Comparison of ENCODE assay signal across 1 cellular context in the genomic region with DNA sequence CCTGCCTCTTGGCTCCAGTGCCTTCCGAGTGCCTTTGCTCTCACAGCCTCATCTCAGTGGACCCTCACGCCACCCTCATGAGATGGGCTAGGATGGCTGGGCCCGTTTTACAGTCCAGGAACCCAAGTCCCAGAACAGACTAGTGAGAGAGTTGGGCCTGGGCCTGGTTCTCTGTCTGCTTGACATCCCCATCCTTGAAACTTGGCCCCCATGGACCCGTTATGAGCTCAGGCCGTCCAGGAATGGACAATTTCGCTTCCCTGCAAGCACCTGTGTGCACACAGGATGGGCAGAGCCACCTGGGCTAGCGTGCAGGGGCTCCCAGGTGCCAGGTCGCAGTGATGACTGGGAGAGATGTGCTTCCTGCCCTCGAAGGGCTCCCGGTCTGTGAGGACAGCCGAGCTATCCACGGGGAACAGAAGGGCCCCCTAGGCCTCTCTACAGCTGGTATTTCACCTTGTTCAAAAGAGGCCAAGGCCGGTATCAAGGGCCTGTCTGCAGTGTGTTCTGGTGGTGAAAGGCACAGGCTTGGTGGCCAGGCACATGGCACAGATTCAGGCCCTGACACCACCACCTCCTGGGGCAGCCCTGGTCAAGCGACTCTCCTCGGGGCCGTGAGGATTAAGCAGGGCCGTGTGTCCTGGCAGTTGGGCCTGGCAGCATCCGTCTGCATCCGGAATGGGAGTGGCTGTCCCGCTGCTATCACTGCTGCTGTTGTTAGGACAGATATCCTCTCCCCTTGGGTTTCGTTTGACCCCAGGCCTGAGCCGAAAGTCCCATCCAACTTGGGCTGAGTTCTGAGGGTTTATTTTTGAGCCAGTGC.
TF ChIP-seq lines count a peak whose summit lies in the region.

No MANE protein-coding gene starts in this region.

TF ChIP-seq in HCT116, 20 proteins besides CTCF, POLR2A, EP300 and RAD21:
- TF ChIP-seq ELF1 (IDR thresholded peaks at IDR 0.05; ENCODE audit: borderline replicate concordance, low read depth) (no peak), EGR1 (IDR thresholded peaks at IDR 0.05; ENCODE audit: low read depth) (no peak), SP1 (IDR thresholded peaks at IDR 0.05; ENCODE audit: low read depth) (no peak), EZH2phosphoT487 (IDR thresholded peaks at IDR 0.05; ENCODE audit: borderline replicate concordance) (no peak), EZH2 (IDR thresholded peaks at IDR 0.05) (no peak), SRF (IDR thresholded peaks at IDR 0.05; ENCODE audit: low read depth) (no peak), CEBPB (IDR thresholded peaks at IDR 0.05; ENCODE audit: low read depth) (no peak)
- TF ChIP-seq, protein P1, sequence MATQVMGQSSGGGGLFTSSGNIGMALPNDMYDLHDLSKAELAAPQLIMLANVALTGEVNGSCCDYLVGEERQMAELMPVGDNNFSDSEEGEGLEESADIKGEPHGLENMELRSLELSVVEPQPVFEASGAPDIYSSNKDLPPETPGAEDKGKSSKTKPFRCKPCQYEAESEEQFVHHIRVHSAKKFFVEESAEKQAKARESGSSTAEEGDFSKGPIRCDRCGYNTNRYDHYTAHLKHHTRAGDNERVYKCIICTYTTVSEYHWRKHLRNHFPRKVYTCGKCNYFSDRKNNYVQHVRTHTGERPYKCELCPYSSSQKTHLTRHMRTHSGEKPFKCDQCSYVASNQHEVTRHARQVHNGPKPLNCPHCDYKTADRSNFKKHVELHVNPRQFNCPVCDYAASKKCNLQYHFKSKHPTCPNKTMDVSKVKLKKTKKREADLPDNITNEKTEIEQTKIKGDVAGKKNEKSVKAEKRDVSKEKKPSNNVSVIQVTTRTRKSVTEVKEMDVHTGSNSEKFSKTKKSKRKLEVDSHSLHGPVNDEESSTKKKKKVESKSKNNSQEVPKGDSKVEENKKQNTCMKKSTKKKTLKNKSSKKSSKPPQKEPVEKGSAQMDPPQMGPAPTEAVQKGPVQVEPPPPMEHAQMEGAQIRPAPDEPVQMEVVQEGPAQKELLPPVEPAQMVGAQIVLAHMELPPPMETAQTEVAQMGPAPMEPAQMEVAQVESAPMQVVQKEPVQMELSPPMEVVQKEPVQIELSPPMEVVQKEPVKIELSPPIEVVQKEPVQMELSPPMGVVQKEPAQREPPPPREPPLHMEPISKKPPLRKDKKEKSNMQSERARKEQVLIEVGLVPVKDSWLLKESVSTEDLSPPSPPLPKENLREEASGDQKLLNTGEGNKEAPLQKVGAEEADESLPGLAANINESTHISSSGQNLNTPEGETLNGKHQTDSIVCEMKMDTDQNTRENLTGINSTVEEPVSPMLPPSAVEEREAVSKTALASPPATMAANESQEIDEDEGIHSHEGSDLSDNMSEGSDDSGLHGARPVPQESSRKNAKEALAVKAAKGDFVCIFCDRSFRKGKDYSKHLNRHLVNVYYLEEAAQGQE (IDR thresholded peaks at IDR 0.05; ENCODE audit: low read depth): no peak
- TF ChIP-seq, protein P2, sequence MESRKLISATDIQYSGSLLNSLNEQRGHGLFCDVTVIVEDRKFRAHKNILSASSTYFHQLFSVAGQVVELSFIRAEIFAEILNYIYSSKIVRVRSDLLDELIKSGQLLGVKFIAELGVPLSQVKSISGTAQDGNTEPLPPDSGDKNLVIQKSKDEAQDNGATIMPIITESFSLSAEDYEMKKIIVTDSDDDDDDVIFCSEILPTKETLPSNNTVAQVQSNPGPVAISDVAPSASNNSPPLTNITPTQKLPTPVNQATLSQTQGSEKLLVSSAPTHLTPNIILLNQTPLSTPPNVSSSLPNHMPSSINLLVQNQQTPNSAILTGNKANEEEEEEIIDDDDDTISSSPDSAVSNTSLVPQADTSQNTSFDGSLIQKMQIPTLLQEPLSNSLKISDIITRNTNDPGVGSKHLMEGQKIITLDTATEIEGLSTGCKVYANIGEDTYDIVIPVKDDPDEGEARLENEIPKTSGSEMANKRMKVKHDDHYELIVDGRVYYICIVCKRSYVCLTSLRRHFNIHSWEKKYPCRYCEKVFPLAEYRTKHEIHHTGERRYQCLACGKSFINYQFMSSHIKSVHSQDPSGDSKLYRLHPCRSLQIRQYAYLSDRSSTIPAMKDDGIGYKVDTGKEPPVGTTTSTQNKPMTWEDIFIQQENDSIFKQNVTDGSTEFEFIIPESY (IDR thresholded peaks at IDR 0.05; ENCODE audit: extremely low read depth, insufficient replicate concordance, low read length): no peak
